18 cellular contexts compared by ENCODE assay signal in genomic region chr9:116464987-116465571, GRCh38.
"Had no signal": no experiment of that assay in that cellular context is flagged by ENCODE, and none has a peak within 500 bp of the region (broad histone marks: within the 10 kb centered on the region; RNA-seq: fewer than 3 reads in every experiment).

No MANE protein-coding gene starts in this region.

- H3K4me3 ChIP-seq: hepatocyte, thyroid gland, upper lobe of right lung had no signal

- H3K27ac ChIP-seq: epithelial cell of prostate, foreskin keratinocyte, hepatocyte, thyroid gland, upper lobe of right lung had no signal

- ATAC-seq: activated naive CD8-positive, alpha-beta T cell treated with anti-CD3 and anti-CD28 coated beads, Interleukin-2, amount 50 U/mL, for 24 hours; foreskin keratinocyte; SK-N-SH treated with all-trans-retinoic acid at 6 μM for 48 hours; upper lobe of right lung had no signal

- H3K4me3 Mint-ChIP-seq: activated CD4-positive, alpha-beta memory T cell treated with anti-CD3 and anti-CD28 coated beads for 36 hours; activated naive CD4-positive, alpha-beta T cell treated with anti-CD3 and anti-CD28 coated beads, Interleukin-2, amount 10 ng/mL, durations not matched to agents 7 days and 5 days; activated naive CD8-positive, alpha-beta T cell treated with anti-CD3 and anti-CD28 coated beads, Interleukin-2, amount 50 U/mL, for 24 hours; memory B cell; nephron progenitor cell had no signal

- H3K27me3 ChIP-seq: hepatocyte, thyroid gland, upper lobe of right lung had no signal

- H3K9me3 ChIP-seq: thyroid gland, upper lobe of right lung had no signal

- H3K36me3 ChIP-seq: thyroid gland, upper lobe of right lung had no signal

- H3K4me1 Mint-ChIP-seq: activated naive CD8-positive, alpha-beta T cell treated with anti-CD3 and anti-CD28 coated beads, Interleukin-2, amount 50 U/mL, for 24 hours; memory B cell had no signal

- DNase-seq: activated CD4-positive, alpha-beta memory T cell treated with anti-CD3 and anti-CD28 coated beads for 36 hours; activated CD4-positive, alpha-beta T cell treated with anti-CD3 and anti-CD28 coated beads for 48 hours; activated CD4-positive, CD25-positive, alpha-beta regulatory T cell; activated effector memory CD4-positive, alpha-beta T cell treated with anti-CD3 and anti-CD28 coated beads, Interleukin-2, amount 50 U/mL, for 16 hours; activated naive CD4-positive, alpha-beta T cell treated with anti-CD3 and anti-CD28 coated beads, Interleukin-2, amount 10 ng/mL, durations not matched to agents 7 days and 5 days; activated naive CD8-positive, alpha-beta T cell treated with anti-CD3 and anti-CD28 coated beads, Interleukin-2, amount 50 U/mL, for 24 hours; foreskin keratinocyte; nephron progenitor cell; occipital lobe; posterior cingulate gyrus; stimulated activated CD4-positive, alpha-beta T cell treated with anti-CD3 and anti-CD28 coated beads, Interleukin-4, amount 100 ng/mL, for 1 hour; stimulated activated naive CD4-positive, alpha-beta T cell treated with Interleukin-2 at 50 U/mL for 16 hours; thyroid gland; upper lobe of right lung had no signal

- H3K4me1 ChIP-seq: foreskin keratinocyte, thyroid gland, upper lobe of right lung had no signal

- H3K36me3 Mint-ChIP-seq: activated CD4-positive, alpha-beta memory T cell treated with anti-CD3 and anti-CD28 coated beads for 36 hours; activated naive CD4-positive, alpha-beta T cell treated with anti-CD3 and anti-CD28 coated beads, Interleukin-2, amount 10 ng/mL, durations not matched to agents 7 days and 5 days; memory B cell had no signal

- H3K27ac Mint-ChIP-seq: activated CD4-positive, alpha-beta memory T cell treated with anti-CD3 and anti-CD28 coated beads for 36 hours; activated naive CD4-positive, alpha-beta T cell treated with anti-CD3 and anti-CD28 coated beads, Interleukin-2, amount 10 ng/mL, durations not matched to agents 7 days and 5 days; activated naive CD8-positive, alpha-beta T cell treated with anti-CD3 and anti-CD28 coated beads, Interleukin-2, amount 50 U/mL, for 24 hours; memory B cell; nephron progenitor cell had no signal

- H3K27me3 Mint-ChIP-seq: activated CD4-positive, alpha-beta memory T cell treated with anti-CD3 and anti-CD28 coated beads for 36 hours; activated naive CD4-positive, alpha-beta T cell treated with anti-CD3 and anti-CD28 coated beads, Interleukin-2, amount 10 ng/mL, durations not matched to agents 7 days and 5 days; activated naive CD8-positive, alpha-beta T cell treated with anti-CD3 and anti-CD28 coated beads, Interleukin-2, amount 50 U/mL, for 24 hours; memory B cell had no signal

- H3K9me3 Mint-ChIP-seq: activated CD4-positive, alpha-beta memory T cell treated with anti-CD3 and anti-CD28 coated beads for 36 hours; activated naive CD4-positive, alpha-beta T cell treated with anti-CD3 and anti-CD28 coated beads, Interleukin-2, amount 10 ng/mL, durations not matched to agents 7 days and 5 days; activated naive CD8-positive, alpha-beta T cell treated with anti-CD3 and anti-CD28 coated beads, Interleukin-2, amount 50 U/mL, for 24 hours; memory B cell; nephron progenitor cell had no signal
